In the genomic region with DNA sequence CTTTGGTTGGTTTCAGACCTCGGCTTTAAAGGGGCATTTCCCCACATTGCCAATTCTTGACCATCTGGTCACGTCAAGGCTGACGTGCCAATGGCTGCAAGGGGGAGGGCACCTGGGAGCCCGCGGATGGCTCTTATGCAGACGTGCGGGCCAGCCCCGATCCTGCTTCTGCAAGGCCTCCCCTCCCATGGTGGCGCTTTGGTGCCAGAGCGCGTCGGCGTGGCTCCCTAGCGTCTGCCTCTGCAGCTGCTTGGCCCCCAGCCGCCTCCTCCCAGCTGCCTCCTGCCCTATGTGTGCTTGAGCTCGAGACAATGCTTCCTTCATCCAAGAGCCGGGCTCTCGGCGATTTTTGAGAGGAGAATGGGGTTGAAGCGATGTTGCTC, we compare ENCODE assay signal across 8 cellular contexts. TPM values are rescaled to one million over a fixed set of nuclear protein-coding genes. Genes with fewer than 3 reads are reported as not detected.
DNase-seq lines count a peak whose midpoint lies in the region; TF ChIP-seq lines count a peak whose summit lies in the region.

No MANE protein-coding gene starts in this region.

- WGBS in esophagus muscularis mucosa, result 69% methylated on average over 12 of the region's 20 CpGs

- no peaks in the 10 kb centered on the region for H3K27me3 ChIP-seq in esophagus muscularis mucosa
- no peaks in the 10 kb centered on the region for H3K27me3 ChIP-seq in neural progenitor cell

- peaks cover 2% of the 10 kb centered on the region for H3K9me3 Mint-ChIP-seq in neural progenitor cell

- H2AFZ ChIP-seq in neural progenitor cell (replicated peaks), result no peak overlapping the region

- H3K9me3 ChIP-seq in esophagus muscularis mucosa (peaks cover 0 to 5% (median 0%) of the 10 kb centered on the region in 4 donors), neural progenitor cell (ENCODE audit: low read depth) (no peaks in the 10 kb centered on the region)

- H3K4me2 ChIP-seq in neural progenitor cell, result no peak overlapping the region

- peaks cover 34% of the 10 kb centered on the region for H3K36me3 Mint-ChIP-seq in neural progenitor cell

- peaks cover 0 to 8% (median 4%) of the 10 kb centered on the region in 4 donors for H3K36me3 ChIP-seq in esophagus muscularis mucosa
- H3K36me3 ChIP-seq in neural progenitor cell, result no peaks in the 10 kb centered on the region

- peaks cover 7% of the 10 kb centered on the region for H3K27me3 Mint-ChIP-seq in neural progenitor cell (ENCODE audit: insufficient read depth, low read depth)

- H3K79me2 ChIP-seq in neural progenitor cell (ENCODE audit: low read depth), result peaks cover 100% of the 10 kb centered on the region

- peak overlapping the region; percentile 76 for H3K27ac Mint-ChIP-seq in neural progenitor cell

- TF ChIP-seq CTCF in AG10803 (conservative IDR thresholded peaks at IDR 0.05; ENCODE audit: low read length), result no peak
- no peak for TF ChIP-seq CTCF in esophagus muscularis mucosa (IDR thresholded peaks at IDR 0.05)
- no peak for TF ChIP-seq CTCF in neural progenitor cell (IDR thresholded peaks at IDR 0.05)

- peak overlapping the region; percentile 57 to 74 (median 73) for H3K27ac ChIP-seq in esophagus muscularis mucosa (replicated peaks in 1 of 4)
- no peak overlapping the region for H3K27ac ChIP-seq in neural progenitor cell

- TF ChIP-seq EP300 in esophagus muscularis mucosa (IDR thresholded peaks at IDR 0.05), result no peak

- H3K4me1 Mint-ChIP-seq in neural progenitor cell, result peaks cover 30% of the 10 kb centered on the region

- TF ChIP-seq POLR2A in esophagus muscularis mucosa (IDR thresholded peaks at IDR 0.05; ENCODE audit: low read depth), result no peak

- peak; percentile 42 for DNase-seq in AG10803 (ENCODE audit: low read depth)
- peak; percentile 20 for DNase-seq in MV-4-11 (lab: John Stamatoyannopoulos, UW)
- DNase-seq in esophagus muscularis mucosa (ENCODE audit: extremely low spot score), result no peak
- DNase-seq in neural progenitor cell (ENCODE audit: low spot score), result peak; percentile 56
- no peak for DNase-seq in SIG-M5 (lab: John Stamatoyannopoulos, UW)
- no peak for DNase-seq in ecto neural progenitor cell (ENCODE audit: low spot score)
- no peak for DNase-seq in OCI-M2 (lab: John Stamatoyannopoulos, UW; ENCODE audit: unreplicated experiment)
- DNase-seq in NCI-H2107 treated with DMSO at 0.1 percent for 48 hours (lab: John Stamatoyannopoulos, UW; ENCODE audit: unreplicated experiment), result no peak

- H3K4me3 Mint-ChIP-seq in neural progenitor cell, result no peak overlapping the region

- intact Hi-C loops in esophagus muscularis mucosa (cut with DNase I), result no loop called here

- H4K20me1 ChIP-seq in neural progenitor cell (ENCODE audit: low read depth), result peaks cover 68% of the 10 kb centered on the region

- no peak overlapping the region for H3K9ac ChIP-seq in neural progenitor cell

- H3F3A ChIP-seq in neural progenitor cell (ENCODE audit: low read depth), result peaks cover 18% of the 10 kb centered on the region

- H3K4me1 ChIP-seq in esophagus muscularis mucosa (peaks cover 70 to 100% (median 98%) of the 10 kb centered on the region in 4 donors), neural progenitor cell (peaks cover 18% of the 10 kb centered on the region)

- H3K4me3 ChIP-seq in AG10803 (ENCODE audit: low read length), result no peak overlapping the region
- H3K4me3 ChIP-seq in esophagus muscularis mucosa, result no peak overlapping the region
- H3K4me3 ChIP-seq in neural progenitor cell, result no peak overlapping the region

RNA-seq across cellular contexts. Expression of a gene that starts 29.1 kb away (rescaled TPM):
- total RNA-seq in esophagus muscularis mucosa, result 100 to 1,000 TPM in 2 of 4 donors, 10 to 100 TPM in 2; 70.1 to 190 (median 124) TPM
- 7.4 and 15.7 TPM in 2 replicates for total RNA-seq in neural progenitor cell (ENCODE audit: low replicate concordance)

Comparison
In these comparisons a context has a peak if more than half of its experiments do, and no peak if none do; other contexts are left out.
1. DNase-seq: peak in AG10803 (single experiment), MV-4-11 (single experiment) and neural progenitor cell (single experiment); none in esophagus muscularis mucosa (single experiment), SIG-M5 (single experiment), ecto neural progenitor cell (single experiment), OCI-M2 (single experiment) and NCI-H2107 treated with DMSO at 0.1 percent for 48 hours (single experiment).